Comparison of ENCODE assay signal across 1 cellular context in the genomic region with DNA sequence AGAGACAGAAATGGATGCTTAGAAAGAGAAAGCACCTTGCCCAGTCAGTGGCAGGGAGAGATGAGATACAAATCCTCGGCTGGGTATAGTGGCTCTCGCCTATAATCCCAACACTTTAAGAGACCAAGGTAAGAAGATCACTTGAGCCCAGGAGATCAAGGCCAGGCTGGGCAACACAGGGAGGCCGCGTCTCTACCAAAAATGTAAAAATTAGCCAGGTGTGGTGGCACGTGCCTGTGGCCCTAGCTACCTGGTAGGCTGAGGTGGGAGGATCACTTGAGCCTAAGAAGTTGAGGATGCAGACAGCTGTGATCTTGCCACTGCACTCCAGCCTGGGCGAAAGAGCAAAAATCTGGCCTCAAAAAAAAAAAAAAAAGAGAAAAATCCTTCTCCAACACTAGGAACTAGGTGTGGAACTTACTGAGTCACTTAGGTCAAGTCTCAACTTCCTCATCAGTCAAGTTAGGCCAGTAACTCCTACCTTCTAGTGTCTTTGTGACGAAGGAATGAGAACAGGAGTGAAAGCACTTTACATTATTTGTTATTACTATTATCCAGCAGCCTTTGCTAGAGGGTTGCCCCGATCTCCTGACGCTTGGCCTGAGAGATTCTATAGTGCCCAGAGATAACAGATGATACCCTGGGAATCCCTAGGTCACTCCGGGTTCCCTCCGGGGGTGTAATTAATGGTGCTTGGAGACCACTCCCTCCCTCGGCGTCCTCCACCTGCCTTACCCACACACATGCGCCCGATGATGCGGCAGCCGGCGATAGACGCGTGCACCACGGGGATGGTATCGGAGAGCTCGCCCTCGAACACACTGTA.
TF ChIP-seq lines count a peak whose summit lies in the region.

No MANE protein-coding gene starts in this region.

TF ChIP-seq in HepG2, 621 proteins besides CTCF, POLR2A, EP300 and RAD21 (continued from another document and continues in another):
- TF ChIP-seq MED8 (CRISPR knock-in tag; IDR thresholded peaks at IDR 0.05; ENCODE audit: insufficient replicate concordance) = peak; percentile 8
- TF ChIP-seq, protein P1, sequence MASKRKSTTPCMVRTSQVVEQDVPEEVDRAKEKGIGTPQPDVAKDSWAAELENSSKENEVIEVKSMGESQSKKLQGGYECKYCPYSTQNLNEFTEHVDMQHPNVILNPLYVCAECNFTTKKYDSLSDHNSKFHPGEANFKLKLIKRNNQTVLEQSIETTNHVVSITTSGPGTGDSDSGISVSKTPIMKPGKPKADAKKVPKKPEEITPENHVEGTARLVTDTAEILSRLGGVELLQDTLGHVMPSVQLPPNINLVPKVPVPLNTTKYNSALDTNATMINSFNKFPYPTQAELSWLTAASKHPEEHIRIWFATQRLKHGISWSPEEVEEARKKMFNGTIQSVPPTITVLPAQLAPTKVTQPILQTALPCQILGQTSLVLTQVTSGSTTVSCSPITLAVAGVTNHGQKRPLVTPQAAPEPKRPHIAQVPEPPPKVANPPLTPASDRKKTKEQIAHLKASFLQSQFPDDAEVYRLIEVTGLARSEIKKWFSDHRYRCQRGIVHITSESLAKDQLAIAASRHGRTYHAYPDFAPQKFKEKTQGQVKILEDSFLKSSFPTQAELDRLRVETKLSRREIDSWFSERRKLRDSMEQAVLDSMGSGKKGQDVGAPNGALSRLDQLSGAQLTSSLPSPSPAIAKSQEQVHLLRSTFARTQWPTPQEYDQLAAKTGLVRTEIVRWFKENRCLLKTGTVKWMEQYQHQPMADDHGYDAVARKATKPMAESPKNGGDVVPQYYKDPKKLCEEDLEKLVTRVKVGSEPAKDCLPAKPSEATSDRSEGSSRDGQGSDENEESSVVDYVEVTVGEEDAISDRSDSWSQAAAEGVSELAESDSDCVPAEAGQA (IDR thresholded peaks at IDR 0.05; ENCODE audit: low read depth) = 0 out of 2 replicates have a peak, but pooled peaks have one; percentile 6
- TF ChIP-seq, protein P1 (CRISPR knock-in tag; IDR thresholded peaks at IDR 0.05; ENCODE audit: borderline replicate concordance) = no peak
- TF ChIP-seq FOXO1 (CRISPR knock-in tag; IDR thresholded peaks at IDR 0.05) = peak; percentile 23; the same call in 1 of the 2 replicates
- TF ChIP-seq, protein P2, sequence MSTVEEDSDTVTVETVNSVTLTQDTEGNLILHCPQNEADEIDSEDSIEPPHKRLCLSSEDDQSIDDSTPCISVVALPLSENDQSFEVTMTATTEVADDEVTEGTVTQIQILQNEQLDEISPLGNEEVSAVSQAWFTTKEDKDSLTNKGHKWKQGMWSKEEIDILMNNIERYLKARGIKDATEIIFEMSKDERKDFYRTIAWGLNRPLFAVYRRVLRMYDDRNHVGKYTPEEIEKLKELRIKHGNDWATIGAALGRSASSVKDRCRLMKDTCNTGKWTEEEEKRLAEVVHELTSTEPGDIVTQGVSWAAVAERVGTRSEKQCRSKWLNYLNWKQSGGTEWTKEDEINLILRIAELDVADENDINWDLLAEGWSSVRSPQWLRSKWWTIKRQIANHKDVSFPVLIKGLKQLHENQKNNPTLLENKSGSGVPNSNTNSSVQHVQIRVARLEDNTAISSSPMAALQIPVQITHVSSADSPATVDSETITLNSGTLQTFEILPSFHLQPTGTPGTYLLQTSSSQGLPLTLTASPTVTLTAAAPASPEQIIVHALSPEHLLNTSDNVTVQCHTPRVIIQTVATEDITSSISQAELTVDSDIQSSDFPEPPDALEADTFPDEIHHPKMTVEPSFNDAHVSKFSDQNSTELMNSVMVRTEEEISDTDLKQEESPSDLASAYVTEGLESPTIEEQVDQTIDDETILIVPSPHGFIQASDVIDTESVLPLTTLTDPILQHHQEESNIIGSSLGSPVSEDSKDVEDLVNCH (CRISPR knock-in tag; IDR thresholded peaks at IDR 0.05) = 0 out of 2 replicates have a peak, but pooled peaks have one; percentile 3
- TF ChIP-seq NONO (IDR thresholded peaks at IDR 0.05) = no peak
- 0 out of 2 replicates have a peak, but pooled peaks have one; percentile 1 for TF ChIP-seq NONO (CRISPR knock-in tag; conservative IDR thresholded peaks at IDR 0.05)
- no peak for TF ChIP-seq USF2 (IDR thresholded peaks at IDR 0.05; ENCODE audit: low read depth, low read length)
- 0 out of 2 replicates have a peak, but pooled peaks have one; percentile 43 for TF ChIP-seq USF2 (CRISPR knock-in tag; IDR thresholded peaks at IDR 0.05; ENCODE audit: borderline replicate concordance)
- TF ChIP-seq POLR2AphosphoS2 (IDR thresholded peaks at IDR 0.05; ENCODE audit: low read depth, low read length) = no peak
- peak; percentile 3; the same call in 1 of the 2 replicates for TF ChIP-seq NR2F6 (IDR thresholded peaks at IDR 0.05)
- no peak for TF ChIP-seq NR2F6 (CRISPR knock-in tag; IDR thresholded peaks at IDR 0.05)
- TF ChIP-seq PBX2 (CRISPR knock-in tag; IDR thresholded peaks at IDR 0.05) = no peak
- TF ChIP-seq THAP9 (CRISPR knock-in tag; IDR thresholded peaks at IDR 0.05; ENCODE audit: borderline replicate concordance) = no peak
- 0 out of 2 replicates have a peak, but pooled peaks have one; percentile 55 for TF ChIP-seq ZNF232 (CRISPR knock-in tag; IDR thresholded peaks at IDR 0.05; ENCODE audit: borderline replicate concordance)
- TF ChIP-seq RARA (CRISPR knock-in tag; IDR thresholded peaks at IDR 0.05) = no peak
- 0 out of 2 replicates have a peak, but pooled peaks have one; percentile 12 for TF ChIP-seq ZFP36L2 (CRISPR knock-in tag; IDR thresholded peaks at IDR 0.05)
- 0 out of 2 replicates have a peak, but pooled peaks have one; percentile 23 for TF ChIP-seq ARNT2 (CRISPR knock-in tag; IDR thresholded peaks at IDR 0.05; ENCODE audit: low read depth)
- TF ChIP-seq ZNF138 (CRISPR knock-in tag; IDR thresholded peaks at IDR 0.05; ENCODE audit: low read depth) = 0 out of 2 replicates have a peak, but pooled peaks have one; percentile 72
- TF ChIP-seq ZNF703 (CRISPR knock-in tag; IDR thresholded peaks at IDR 0.05; ENCODE audit: borderline replicate concordance) = no peak
- no peak for TF ChIP-seq ZNF441 (CRISPR knock-in tag; IDR thresholded peaks at IDR 0.05; ENCODE audit: borderline replicate concordance)
- TF ChIP-seq ZZZ3 (CRISPR knock-in tag; IDR thresholded peaks at IDR 0.05; ENCODE audit: borderline replicate concordance) = no peak
- peak; percentile 46; the same call in 1 of the 2 replicates for TF ChIP-seq ZNF790 (CRISPR knock-in tag; IDR thresholded peaks at IDR 0.05; ENCODE audit: borderline replicate concordance)
- TF ChIP-seq SMC3 (IDR thresholded peaks at IDR 0.05; ENCODE audit: low read length) = no peak
- TF ChIP-seq CBX2 (IDR thresholded peaks at IDR 0.05; ENCODE audit: low read depth, low read length) = no peak
- no peak for TF ChIP-seq CBX2 (CRISPR knock-in tag; IDR thresholded peaks at IDR 0.05; ENCODE audit: low read depth)
- TF ChIP-seq SP4 (CRISPR knock-in tag; IDR thresholded peaks at IDR 0.05) = no peak
- TF ChIP-seq MED1 (CRISPR knock-in tag; IDR thresholded peaks at IDR 0.05) = no peak
- peak; percentile 56; the same call in 1 of the 2 replicates for TF ChIP-seq NFATC3 (CRISPR knock-in tag; IDR thresholded peaks at IDR 0.05)
- no peak for TF ChIP-seq NFIB (CRISPR knock-in tag; IDR thresholded peaks at IDR 0.05; ENCODE audit: borderline replicate concordance)
- peak; percentile 37; the same call in 1 of the 2 replicates for TF ChIP-seq ZNF646 (CRISPR knock-in tag; IDR thresholded peaks at IDR 0.05)
